In the genomic region with DNA sequence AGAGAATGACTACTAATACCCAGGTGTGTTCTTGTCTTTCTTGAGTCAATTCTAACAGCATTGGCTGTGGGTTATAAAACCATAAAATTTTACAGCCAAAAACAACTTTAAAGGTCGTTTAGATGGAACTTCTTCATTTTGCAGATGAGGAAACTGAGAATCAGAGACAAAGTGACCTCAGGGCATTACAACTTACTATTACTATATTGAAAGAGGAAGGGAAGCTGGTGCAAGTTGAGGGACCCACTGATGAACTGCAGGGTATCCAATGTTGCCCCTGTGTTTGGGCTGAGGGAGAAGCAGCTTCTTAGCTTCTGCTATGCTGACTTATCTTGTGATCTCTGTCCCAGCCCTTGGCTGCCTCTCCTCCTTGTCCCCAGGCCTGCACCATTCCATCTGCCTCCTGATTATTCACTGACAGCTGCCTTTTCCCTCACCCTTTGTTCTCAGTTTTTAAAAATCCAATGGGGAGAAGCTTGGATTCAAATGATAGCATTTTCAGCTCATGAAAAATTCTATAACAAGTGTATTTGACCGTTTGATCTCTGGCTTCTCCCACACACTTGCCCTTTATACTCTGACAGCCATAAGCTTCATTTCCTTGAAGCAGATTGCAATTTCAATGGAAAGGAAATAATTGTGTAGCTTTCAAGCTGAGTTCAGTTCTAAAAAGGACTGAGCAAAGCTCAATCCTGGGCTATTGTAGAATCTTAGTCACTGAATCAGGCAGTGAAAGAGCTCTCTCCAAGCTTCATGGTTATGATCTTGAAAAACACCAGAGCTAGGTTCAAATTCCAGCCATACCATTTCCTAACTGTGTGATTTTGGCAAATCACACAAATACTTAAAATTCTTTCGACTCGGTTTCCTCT, we compare ENCODE assay signal across 2 cellular contexts.
TF ChIP-seq lines count a peak whose summit lies in the region.

No MANE protein-coding gene starts in this region.

TF ChIP-seq in A549, 52 proteins besides CTCF, POLR2A, EP300 and RAD21:
- TF ChIP-seq NR3C1 (IDR thresholded peaks at IDR 0.05), result no peak
- no peak for TF ChIP-seq HOXB13 (CRISPR knock-in tag; IDR thresholded peaks at IDR 0.05; ENCODE audit: low read depth)
- TF ChIP-seq ZSCAN20 (CRISPR knock-in tag; IDR thresholded peaks at IDR 0.05), result no peak
- no peak for TF ChIP-seq MAX (IDR thresholded peaks at IDR 0.05)
- no peak for TF ChIP-seq POLR2AphosphoS2 (conservative IDR thresholded peaks at IDR 0.05; ENCODE audit: low read length)
- TF ChIP-seq GATA3 (IDR thresholded peaks at IDR 0.05; ENCODE audit: borderline replicate concordance), result no peak
- TF ChIP-seq TFCP2L1 (CRISPR knock-in tag; IDR thresholded peaks at IDR 0.05), result no peak

TF ChIP-seq in IMR-90, 13 proteins besides CTCF, POLR2A, EP300 and RAD21:
- TF ChIP-seq BHLHE40 (IDR thresholded peaks at IDR 0.05; ENCODE audit: low read depth, low read length) (no peak), RCOR1 (IDR thresholded peaks at IDR 0.05; ENCODE audit: insufficient replicate concordance, low read length) (no peak), USF2 (IDR thresholded peaks at IDR 0.05; ENCODE audit: low read depth, low read length) (no peak), MAZ (IDR thresholded peaks at IDR 0.05; ENCODE audit: borderline replicate concordance, low read depth, low read length) (no peak), FOS (IDR thresholded peaks at IDR 0.05; ENCODE audit: low read depth, low read length) (no peak), RFX5 (IDR thresholded peaks at IDR 0.05; ENCODE audit: low read depth, low read length) (no peak), MXI1 (IDR thresholded peaks at IDR 0.05; ENCODE audit: borderline replicate concordance, low read depth, low read length) (no peak), CEBPB (IDR thresholded peaks at IDR 0.05; ENCODE audit: low read depth, low read length) (no peak), CHD1 (IDR thresholded peaks at IDR 0.05; ENCODE audit: low read depth, low read length) (no peak), NFE2L2 (IDR thresholded peaks at IDR 0.05; ENCODE audit: low read depth, low read length) (no peak), ELK1 (IDR thresholded peaks at IDR 0.05; ENCODE audit: borderline replicate concordance, low read depth, low read length) (no peak), MAFK (IDR thresholded peaks at IDR 0.05; ENCODE audit: low read depth, low read length) (no peak), SMC3 (IDR thresholded peaks at IDR 0.05; ENCODE audit: low read depth, low read length) (no peak)
